ENCODE assay signal across 35 cellular contexts in genomic region chr2:19571773-19572172, GRCh38.
DNase-seq lines count a peak whose midpoint lies in the region; ATAC-seq and TF ChIP-seq lines count a peak whose summit lies in the region.
"Had no signal": no experiment of that assay in that cellular context is flagged by ENCODE, and none has a peak within 500 bp of the region (broad histone marks: within the 10 kb centered on the region; RNA-seq: fewer than 3 reads in every experiment).

No MANE protein-coding gene starts in this region.

- TF ChIP-seq EP300 in esophagus muscularis mucosa (IDR thresholded peaks at IDR 0.05) = no peak

- H3K9me1 ChIP-seq in IMR-90 (ENCODE audit: insufficient read depth, low read length) = peaks cover 3% of the 10 kb centered on the region; the same call in 1 of the 2 replicates

- no peak overlapping the region for H3K4me3 Mint-ChIP-seq in neural crest cell
- H3K4me3 Mint-ChIP-seq: B cell; CD14-positive monocyte; CD4-positive, alpha-beta memory T cell; CD4-positive, alpha-beta T cell; CD4-positive, CD25-positive, alpha-beta regulatory T cell; CD8-positive, alpha-beta memory T cell; CD8-positive, alpha-beta T cell had no signal

- intact Hi-C loops in IMR-90 (cut with micrococcal nuclease) = no loop called here
- intact Hi-C loops in esophagus muscularis mucosa (cut with DNase I) = no loop called here

- no CpG with 5 or more reads among the region's 4 CpGs for WGBS in IMR-90 (ENCODE audit: extremely low coverage in 2 of 2, insufficient read length in 1 of 2), 2 experiments
- WGBS in esophagus muscularis mucosa = 80% methylated on average over 4 of the region's 4 CpGs
- 79% methylated on average over 4 of the region's 4 CpGs for WGBS in mesenchymal stem cell

- CTCF ChIA-PET in IMR-90 (lab: Yijun Ruan, JAX) = no interaction called here

- no peak overlapping the region for H3K56ac ChIP-seq in IMR-90 (ENCODE audit: extremely low read depth, insufficient read depth, low read length)

- H3K79me1 ChIP-seq in IMR-90 (ENCODE audit: low read depth in 1 of 2, low read length in 2 of 2) (no peaks in the 10 kb centered on the region), mesenchymal stem cell (replicated peaks; ENCODE audit: low read length, poor library complexity, severe bottlenecking) (no peaks in the 10 kb centered on the region)

- H4K5ac ChIP-seq in IMR-90 (ENCODE audit: low read depth, low read length) = no peak overlapping the region

- H2BK120ac ChIP-seq in IMR-90 (ENCODE audit: low read depth, low read length) (no peak overlapping the region), mesenchymal stem cell (ENCODE audit: low read depth, low read length) (no peak overlapping the region)

- no peak overlapping the region for H2AFZ ChIP-seq in IMR-90 (replicated peaks; ENCODE audit: low read length, poor library complexity)
- no peak overlapping the region for H2AFZ ChIP-seq in mesenchymal stem cell (ENCODE audit: low read depth, low read length)

- no peak overlapping the region for H2AK9ac ChIP-seq in IMR-90 (replicated peaks; ENCODE audit: low read depth, low read length, poor library complexity)

- H3K4ac ChIP-seq in IMR-90 (ENCODE audit: low read depth, low read length) (no peak overlapping the region), mesenchymal stem cell (ENCODE audit: low read depth in 1 of 2, low read length in 2 of 2) (no peak overlapping the region)

- H3K4me1 Mint-ChIP-seq in neural crest cell = no peaks in the 10 kb centered on the region
- H3K4me1 Mint-ChIP-seq: B cell; CD14-positive monocyte; CD4-positive, alpha-beta memory T cell; CD4-positive, CD25-positive, alpha-beta regulatory T cell; CD8-positive, alpha-beta memory T cell had no signal

- no peaks in the 10 kb centered on the region for H3K9me3 Mint-ChIP-seq in neural crest cell
- H3K9me3 Mint-ChIP-seq: CD4-positive, alpha-beta T cell; CD8-positive, alpha-beta T cell had no signal

- H4K20me1 ChIP-seq in IMR-90 (ENCODE audit: insufficient read depth, low read length) = no peaks in the 10 kb centered on the region
- H4K20me1 ChIP-seq: BLaER1; BLaER1 treated with 17β-estradiol and CSF1 and Interleukin-3, amounts not matched to agents 10 nM and 100 nM had no signal

- H3K4me1 ChIP-seq in IMR-90 (ENCODE audit: control insufficient read depth, insufficient read depth, low read length) (peaks cover 6% of the 10 kb centered on the region), esophagus muscularis mucosa (peaks cover 13 to 27% (median 26%) of the 10 kb centered on the region in 4 donors), mesenchymal stem cell (ENCODE audit: control insufficient read depth, insufficient read depth, low read depth, low read length) (peaks cover 8% of the 10 kb centered on the region)
- H3K4me1 ChIP-seq: BE2C had no signal

- no peaks in the 10 kb centered on the region for H3K27me3 Mint-ChIP-seq in neural crest cell (ENCODE audit: low read depth)
- H3K27me3 Mint-ChIP-seq: B cell had no signal

- peak overlapping the region; percentile 40 to 73 for H2BK12ac ChIP-seq in mesenchymal stem cell (ENCODE audit: low read length in 2 of 2)

- no peak for TF ChIP-seq RAD21 in IMR-90 (IDR thresholded peaks at IDR 0.05; ENCODE audit: low read length)

- H3K14ac ChIP-seq in IMR-90 (replicated peaks; ENCODE audit: low read depth, low read length) (no peak overlapping the region), mesenchymal stem cell (ENCODE audit: low read length in 2 of 2) (no peak overlapping the region)

- H2BK15ac ChIP-seq in IMR-90 (ENCODE audit: low read depth, low read length) (no peak overlapping the region), mesenchymal stem cell (ENCODE audit: low read depth, poor library complexity, severe bottlenecking) (no peak overlapping the region)

- TF ChIP-seq POLR2A in IMR-90 (IDR thresholded peaks at IDR 0.05; ENCODE audit: low read depth, low read length) (no peak), esophagus muscularis mucosa (IDR thresholded peaks at IDR 0.05; ENCODE audit: low read depth) (no peak)

- H3K23ac ChIP-seq in IMR-90 (ENCODE audit: low read depth, low read length) (no peak overlapping the region), mesenchymal stem cell (ENCODE audit: low read length in 2 of 2) (no peak overlapping the region)

- TF ChIP-seq CTCF in IMR-90 (conservative IDR thresholded peaks at IDR 0.05; ENCODE audit: low read depth, low read length) (no peak), esophagus muscularis mucosa (IDR thresholded peaks at IDR 0.05) (no peak), neural crest cell (conservative IDR thresholded peaks at IDR 0.05) (no peak)

- POLR2A ChIA-PET in IMR-90 (lab: Charles Lee; ENCODE audit: unreplicated experiment) = no interaction called here

- H3K4me3 ChIP-seq in IMR-90 (ENCODE audit: insufficient read depth, low read depth, low read length) = no peak overlapping the region
- H3K4me3 ChIP-seq in esophagus muscularis mucosa = no peak overlapping the region
- no peak overlapping the region for H3K4me3 ChIP-seq in mesenchymal stem cell (ENCODE audit: insufficient read depth in 1 of 2, low read depth in 1 of 2, low read length in 2 of 2)
- H3K4me3 ChIP-seq: A549; BLaER1; BLaER1 treated with 17β-estradiol and CSF1 and Interleukin-3, amounts not matched to agents 10 nM and 100 nM had no signal

- dilution Hi-C loops in IMR-90 (cut with HindIII; ENCODE audit: low sequenced_read_pairs, unreplicated experiment) = no loop called here

- H4K8ac ChIP-seq in IMR-90 (ENCODE audit: low read depth in 2 of 2, low read length in 2 of 2) = no peak overlapping the region
- no peak overlapping the region for H4K8ac ChIP-seq in mesenchymal stem cell (ENCODE audit: low read length)

- H3K27me3 ChIP-seq in IMR-90 (ENCODE audit: control insufficient read depth, insufficient read depth, low read length) = peaks cover 13% of the 10 kb centered on the region
- H3K27me3 ChIP-seq in esophagus muscularis mucosa = no peaks in the 10 kb centered on the region
- peaks cover 0 to 8% of the 10 kb centered on the region in 2 experiments for H3K27me3 ChIP-seq in mesenchymal stem cell (ENCODE audit: control insufficient read depth in 1 of 2, insufficient read depth in 1 of 2, low read length in 2 of 2)
- H3K27me3 ChIP-seq: BLaER1; BLaER1 treated with 17β-estradiol and CSF1 and Interleukin-3, amounts not matched to agents 10 nM and 100 nM had no signal

- H4K91ac ChIP-seq in IMR-90 (ENCODE audit: insufficient read depth, low read depth, low read length) (no peak overlapping the region), mesenchymal stem cell (ENCODE audit: low read length) (no peak overlapping the region)

- no peak for DNase-seq in IMR-90
- peak; percentile 66 for DNase-seq in esophagus muscularis mucosa (ENCODE audit: extremely low spot score)
- DNase-seq in mesenchymal stem cell = no peak
- DNase-seq in neural crest cell (ENCODE audit: low read depth, low spot score) = no peak
- no peak for DNase-seq in activated CD4-positive, alpha-beta T cell treated with anti-CD3 and anti-CD28 coated beads, Interleukin-2, amount 50 U/mL, for 4 hours
- DNase-seq in NCI-H1694 treated with DMSO at 0.1 percent for 48 hours (lab: John Stamatoyannopoulos, UW) = no peak
- DNase-seq in NCI-H2029 (lab: John Stamatoyannopoulos, UW) = no peak
- no peak for DNase-seq in effector CD4-positive, alpha-beta T cell
- DNase-seq: 8988T; ACHN; AML-193; BE2C; C1 segment of cervical spinal cord; Caco-2; Calu3; CD4-positive, alpha-beta memory T cell; CD4-positive, alpha-beta T cell; CD4-positive, CD25-positive, alpha-beta regulatory T cell; CD8-positive, alpha-beta memory T cell; CD8-positive, alpha-beta T cell; COR-L47; DMS 273 treated with DMSO at 0.1 percent for 48 hours; DMS153; DMS53; DMS79; DMS79 treated with DMSO at 0.1 percent for 48 hours; DND-41; EL had no signal

- in situ Hi-C loops in IMR-90 (cut with MboI; ENCODE audit: low sequenced_read_pairs) = no loop called here

- H3K27ac ChIP-seq in IMR-90 (ENCODE audit: insufficient read depth, low read length) (no peak overlapping the region), esophagus muscularis mucosa (replicated peaks in 1 of 4) (no peak overlapping the region), mesenchymal stem cell (ENCODE audit: low read length, poor library complexity, severe bottlenecking) (no peak overlapping the region)
- H3K27ac ChIP-seq: 22Rv1; BLaER1; BLaER1 treated with 17β-estradiol and CSF1 and Interleukin-3, amounts not matched to agents 10 nM and 100 nM; C4-2B had no signal

- H3K9me3 ChIP-seq in IMR-90 (ENCODE audit: control insufficient read depth, insufficient read depth, low read length) (no peaks in the 10 kb centered on the region), esophagus muscularis mucosa (no peaks in the 10 kb centered on the region), mesenchymal stem cell (ENCODE audit: control insufficient read depth, low read length) (no peaks in the 10 kb centered on the region)
- H3K9me3 ChIP-seq: A549; BE2C; BLaER1; BLaER1 treated with 17β-estradiol and CSF1 and Interleukin-3, amounts not matched to agents 10 nM and 100 nM; Caco-2 had no signal

- H3K18ac ChIP-seq in IMR-90 (ENCODE audit: low read depth, low read length) = no peak overlapping the region
- no peak overlapping the region for H3K18ac ChIP-seq in mesenchymal stem cell (ENCODE audit: low read depth in 1 of 2, low read length in 2 of 2)

- no TSS peak for BruUV-seq in IMR-90 (replicated peaks; lab: Mats Ljungman, UMichigan)

- H3K9ac ChIP-seq in IMR-90 (ENCODE audit: low read depth, low read length) = no peak overlapping the region
- no peak overlapping the region for H3K9ac ChIP-seq in mesenchymal stem cell (ENCODE audit: low read length)
- H3K9ac ChIP-seq: BLaER1; BLaER1 treated with 17β-estradiol and CSF1 and Interleukin-3, amounts not matched to agents 10 nM and 100 nM had no signal

- H3K36me3 Mint-ChIP-seq in neural crest cell (ENCODE audit: low read depth) = no peaks in the 10 kb centered on the region
- H3K36me3 Mint-ChIP-seq: CD14-positive monocyte; CD4-positive, alpha-beta memory T cell; CD4-positive, CD25-positive, alpha-beta regulatory T cell; CD8-positive, alpha-beta memory T cell; CD8-positive, alpha-beta T cell had no signal

- H2BK20ac ChIP-seq in IMR-90 (ENCODE audit: low read depth, low read length) = no peak overlapping the region

- H3K36me3 ChIP-seq in IMR-90 (ENCODE audit: control insufficient read depth, insufficient read depth, low read length) (no peaks in the 10 kb centered on the region), esophagus muscularis mucosa (no peaks in the 10 kb centered on the region), mesenchymal stem cell (ENCODE audit: control insufficient read depth in 1 of 2, insufficient read depth in 2 of 2, low read depth in 1 of 2, low read length in 2 of 2) (no peaks in the 10 kb centered on the region)
- H3K36me3 ChIP-seq: BE2C; BLaER1; BLaER1 treated with 17β-estradiol and CSF1 and Interleukin-3, amounts not matched to agents 10 nM and 100 nM had no signal

- ATAC-seq in IMR-90 (ENCODE audit: low read depth) = no peak
- ATAC-seq: A549; CD8-positive, alpha-beta T cell had no signal

- H2BK5ac ChIP-seq in IMR-90 (ENCODE audit: low read depth, low read length, poor library complexity, severe bottlenecking) (no peak overlapping the region), mesenchymal stem cell (ENCODE audit: low read depth, low read length, poor library complexity, severe bottlenecking) (no peak overlapping the region)

- peak overlapping the region; percentile 15 for H3K27ac Mint-ChIP-seq in neural crest cell (ENCODE audit: unreplicated experiment)
- H3K27ac Mint-ChIP-seq: B cell; CD4-positive, alpha-beta memory T cell; CD4-positive, alpha-beta T cell; CD4-positive, CD25-positive, alpha-beta regulatory T cell; CD8-positive, alpha-beta memory T cell; CD8-positive, alpha-beta T cell had no signal

- H2AK5ac ChIP-seq in IMR-90 (ENCODE audit: low read depth, low read length) (0 out of 2 replicates have a peak overlapping the region, but pooled peaks have one; percentile 36), mesenchymal stem cell (ENCODE audit: low read length, severe bottlenecking) (no peak overlapping the region)

- H3K4me2 ChIP-seq in IMR-90 (ENCODE audit: low read depth, low read length) (no peak overlapping the region), mesenchymal stem cell (ENCODE audit: low read length, poor library complexity, severe bottlenecking) (no peak overlapping the region)
- H3K4me2 ChIP-seq: A549; BLaER1; BLaER1 treated with 17β-estradiol and CSF1 and Interleukin-3, amounts not matched to agents 10 nM and 100 nM had no signal
